In genomic region chr12:5073838-5074237, GRCh38 we compare ENCODE assay signal across 12 cellular contexts. TPM values are rescaled to one million over a fixed set of nuclear protein-coding genes. Genes with fewer than 3 reads are reported as not detected.
DNase-seq lines count a peak whose midpoint lies in the region; TF ChIP-seq lines count a peak whose summit lies in the region.
"Had no signal": no experiment of that assay in that cellular context is flagged by ENCODE, and none has a peak within 500 bp of the region (broad histone marks: within the 10 kb centered on the region; RNA-seq: fewer than 3 reads in every experiment).

No MANE protein-coding gene starts in this region.

- DNase-seq in BE2C: no peak
- no peak for DNase-seq in GM20000 (ENCODE audit: low spot score)
- peak; percentile 22 for DNase-seq in SK-N-SH
- DNase-seq in hepatocyte (ENCODE audit: low spot score): no peak
- no peak for DNase-seq in superior temporal gyrus (ENCODE audit: extremely low spot score)
- DNase-seq in NCI-H2171 (lab: John Stamatoyannopoulos, UW): no peak
- DNase-seq in OCI-M1 (lab: John Stamatoyannopoulos, UW): no peak
- no peak for DNase-seq in stimulated activated CD4-positive, alpha-beta T cell treated with anti-CD3 and anti-CD28 coated beads, Interleukin-2, amount 100 ng/mL, for 48 hours
- DNase-seq: activated T-cell treated with anti-CD3 and anti-CD28 coated beads, Interleukin-2, amount 50 U/mL, for 4 hours; DMS79; T-helper 2 cell had no signal

- H3K9ac ChIP-seq in SK-N-SH: no peak overlapping the region

- H3K36me3 ChIP-seq in BE2C: no peaks in the 10 kb centered on the region
- no peaks in the 10 kb centered on the region for H3K36me3 ChIP-seq in SK-N-SH (replicated peaks in 1 of 2; ENCODE audit: control insufficient read depth in 1 of 2, insufficient read depth in 2 of 2, low read length in 1 of 2)
- H3K36me3 ChIP-seq in hepatocyte (replicated peaks; ENCODE audit: insufficient read depth, low read depth): no peaks in the 10 kb centered on the region

- TF ChIP-seq CTCF in BE2C (IDR thresholded peaks at IDR 0.05; ENCODE audit: low read depth, low read length) (peak; percentile 37; the same call in 1 of the 2 replicates), GM20000 (IDR thresholded peaks at IDR 0.05; ENCODE audit: extremely low read depth, missing control alignments) (peak; percentile 5), SK-N-SH (IDR thresholded peaks at IDR 0.05) (peak; percentile 56), hepatocyte (IDR thresholded peaks at IDR 0.05; ENCODE audit: poor library complexity) (peak; percentile 39)

- H3F3A ChIP-seq in SK-N-SH (replicated peaks; ENCODE audit: insufficient read depth): no peaks in the 10 kb centered on the region

- no peaks in the 10 kb centered on the region; the same call in none of the 2 replicates for H3K27me3 ChIP-seq in BE2C
- peaks cover 98% of the 10 kb centered on the region for H3K27me3 ChIP-seq in SK-N-SH (ENCODE audit: insufficient read depth)
- peaks cover 14% of the 10 kb centered on the region for H3K27me3 ChIP-seq in hepatocyte

- CTCF ChIA-PET in SK-N-SH (lab: Yijun Ruan, JAX): interaction anchor here (0.7 to 11.4 kb wide), 4 partner anchors 10 to 368 kb away, joined by 3 to 82 read pairs (median 8); no protein-coding TSS in a partner anchor

- H3K27ac ChIP-seq in SK-N-SH (ENCODE audit: low read depth in 2 of 2, low read length in 1 of 2) (no peak overlapping the region), hepatocyte (no peak overlapping the region)

- no peak overlapping the region for H2AFZ ChIP-seq in SK-N-SH (ENCODE audit: low read depth)
- no peak overlapping the region for H2AFZ ChIP-seq in hepatocyte

- WGBS in SK-N-SH (ENCODE audit: low lambda C conversion rate): 11% methylated on average over 2 of the region's 2 CpGs
- 59% methylated on average over 2 of the region's 2 CpGs for WGBS in hepatocyte (ENCODE audit: low lambda C conversion rate, missing lambda C conversion rate)

- H3K9me2 ChIP-seq in SK-N-SH: no peaks in the 10 kb centered on the region
- H3K9me2 ChIP-seq in hepatocyte (replicated peaks; ENCODE audit: insufficient read depth): no peaks in the 10 kb centered on the region

- H4K20me1 ChIP-seq in SK-N-SH (ENCODE audit: insufficient read depth) (no peaks in the 10 kb centered on the region), hepatocyte (ENCODE audit: insufficient read depth, poor library complexity, severe bottlenecking) (no peaks in the 10 kb centered on the region)

- H3K4me1 ChIP-seq in BE2C (peaks cover 3% of the 10 kb centered on the region; the same call in 1 of the 2 replicates), SK-N-SH (ENCODE audit: control insufficient read depth in 1 of 2, insufficient read depth in 2 of 2, low read depth in 1 of 2, low read length in 1 of 2) (peaks cover 0 to 9% of the 10 kb centered on the region in 2 experiments; a peak in 1 of 4 replicates), hepatocyte (ENCODE audit: insufficient read depth) (no peaks in the 10 kb centered on the region)

- no peak overlapping the region for H3K4me3 ChIP-seq in BE2C (ENCODE audit: low read depth, low read length)
- no peak overlapping the region for H3K4me3 ChIP-seq in SK-N-SH (ENCODE audit: low read depth in 2 of 2, low read length in 1 of 2)
- H3K4me3 ChIP-seq in hepatocyte: no peak overlapping the region

- no peaks in the 10 kb centered on the region for H3K79me2 ChIP-seq in SK-N-SH (ENCODE audit: insufficient read depth)
- no peaks in the 10 kb centered on the region for H3K79me2 ChIP-seq in hepatocyte

- H3K4me2 ChIP-seq in SK-N-SH (no peak overlapping the region), hepatocyte (no peak overlapping the region)

- POLR2A ChIA-PET in SK-N-SH (lab: Yijun Ruan, JAX): no interaction called here

- H3K9me3 ChIP-seq in BE2C (no peaks in the 10 kb centered on the region), SK-N-SH (no peaks in the 10 kb centered on the region), hepatocyte (ENCODE audit: low read depth) (no peaks in the 10 kb centered on the region)

- peak; percentile 48 for TF ChIP-seq RAD21 in SK-N-SH (IDR thresholded peaks at IDR 0.05; ENCODE audit: low read length)

- no peak for TF ChIP-seq EP300 in SK-N-SH (IDR thresholded peaks at IDR 0.05; ENCODE audit: borderline replicate concordance in 1 of 2, low read depth in 1 of 2, low read length in 1 of 2)

TF ChIP-seq in SK-N-SH, 30 proteins besides CTCF, POLR2A, EP300 and RAD21:
- TF ChIP-seq SMC3 (IDR thresholded peaks at IDR 0.05; ENCODE audit: low read depth, low read length) (peak; percentile 38; the same call in 1 of the 2 replicates), YY1 (IDR thresholded peaks at IDR 0.05; ENCODE audit: low read depth) (no peak), NRF1 (IDR thresholded peaks at IDR 0.05; ENCODE audit: low read depth, low read length) (no peak), CHD2 (IDR thresholded peaks at IDR 0.05; ENCODE audit: low read length, partially characterized antibody) (no peak)
TF ChIP-seq in SK-N-SH: peak in this region for 1.

RNA-seq across cellular contexts. Expression of gene KCNA5, which starts 30.2 kb away (rescaled TPM):
- not detected for polyA plus RNA-seq in BE2C (2012; ENCODE audit: insufficient read depth, insufficient read length, low read depth)
- polyA plus RNA-seq in SK-N-SH (2012; rRNA removed): not detected in 2 replicates
- not detected in 2 replicates for polyA plus RNA-seq in SK-N-SH (2012; cell fraction: cytosol; rRNA removed)
- not detected in 2 replicates for polyA plus RNA-seq in SK-N-SH (2012; cell fraction: nucleus; rRNA removed)
- 1.4 and 1.8 TPM in 2 replicates for total RNA-seq in hepatocyte
- polyA plus RNA-seq in hepatocyte: 0.79 and 2.8 TPM in 2 replicates
- total RNA-seq: activated T-cell treated with anti-CD3 and anti-CD28 coated beads, Interleukin-2, amount 50 U/mL, for 4 hours; pulmonary artery endothelial cell had no signal

Comparison
In these comparisons a context has a peak if more than half of its experiments do, and no peak if none do; other contexts are left out.
1. CTCF ChIP-seq: peak in every context shown above with its lines; median percentile 56 in SK-N-SH; 39 in hepatocyte; 37 in BE2C; 5 in GM20000.